In the genomic region with DNA sequence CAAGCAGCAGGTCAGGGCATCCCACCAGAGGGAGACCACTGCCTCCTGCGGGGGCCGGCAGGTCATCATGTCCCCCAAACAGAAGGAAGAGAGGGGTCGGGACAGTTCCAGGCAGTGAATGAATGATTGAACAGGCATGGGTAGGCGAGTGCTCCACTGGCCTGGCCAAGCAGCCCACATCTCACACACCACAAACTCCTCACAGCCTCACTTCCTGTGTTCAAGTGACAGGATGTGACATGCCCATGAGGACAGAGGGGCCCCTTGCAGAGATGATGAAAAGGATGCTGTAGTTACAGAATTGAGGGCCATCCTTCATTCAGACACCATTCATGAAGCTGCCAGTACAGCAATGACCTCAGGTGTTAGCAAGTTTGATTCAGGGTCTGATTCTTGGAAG, we compare ENCODE assay signal across 8 cellular contexts. TPM values are rescaled to one million over a fixed set of nuclear protein-coding genes. Genes with fewer than 3 reads are reported as not detected.
DNase-seq lines count a peak whose midpoint lies in the region; ATAC-seq and TF ChIP-seq lines count a peak whose summit lies in the region.

No MANE protein-coding gene starts in this region.

- H3K9me3 Mint-ChIP-seq in stimulated activated effector memory CD8-positive, alpha-beta T cell treated with anti-CD3 and anti-CD28 coated beads, Interleukin-12 subunit alpha, Interleukin-12 subunit beta, amount 100 ng/mL, for 72 hours: no peaks in the 10 kb centered on the region

- in situ Hi-C loops in brain microvascular endothelial cell (cut with HindIII; ENCODE audit: low pct_ligation_motif_present, low sequenced_read_pairs): no loop called here

- peak overlapping the region; percentile 77 for H3K4me3 Mint-ChIP-seq in stimulated activated effector memory CD8-positive, alpha-beta T cell treated with anti-CD3 and anti-CD28 coated beads, Interleukin-12 subunit alpha, Interleukin-12 subunit beta, amount 100 ng/mL, for 72 hours

- peak; percentile 51 for ATAC-seq in HG03521 (IDR thresholded peaks at IDR 0.05; ENCODE audit: unreplicated experiment)
- peak; percentile 90 for ATAC-seq in stimulated activated effector memory CD8-positive, alpha-beta T cell treated with anti-CD3 and anti-CD28 coated beads, Interleukin-12 subunit alpha, Interleukin-12 subunit beta, amount 100 ng/mL, for 72 hours
- ATAC-seq in gastroesophageal sphincter: no peak

- no peak for TF ChIP-seq CTCF in brain microvascular endothelial cell (IDR thresholded peaks at IDR 0.05; ENCODE audit: low read depth, low read length, missing control alignments)
- no peak for TF ChIP-seq CTCF in gastroesophageal sphincter (IDR thresholded peaks at IDR 0.05)

- DNase-seq in activated CD4-positive, alpha-beta T cell treated with anti-CD3 and anti-CD28 coated beads for 48 hours: peak; percentile 65
- no peak for DNase-seq in activated CD4-positive, alpha-beta T cell treated with anti-CD3 and anti-CD28 coated beads, Interleukin-2, amount 50 U/mL, for 1 hour
- DNase-seq in activated T-helper 1 cell treated with Interleukin-2 at 50 U/mL for 16 hours (ENCODE audit: low read depth): peak; percentile 16
- peak; percentile 35 to 79 for DNase-seq in stimulated activated effector memory CD8-positive, alpha-beta T cell treated with anti-CD3 and anti-CD28 coated beads, Interleukin-12 subunit alpha, Interleukin-12 subunit beta, amount 100 ng/mL, for 72 hours (ENCODE audit: low spot score in 2 of 2)
- no peak for DNase-seq in superior temporal gyrus (ENCODE audit: extremely low spot score)
- no peak for DNase-seq in brain microvascular endothelial cell

- 60 to 100% methylated on average over 1 to 2 of the region's 4 CpGs for WGBS in gastroesophageal sphincter (ENCODE audit: low coverage in 1 of 2), 2 donors

- no peaks in the 10 kb centered on the region for H3K36me3 ChIP-seq in brain microvascular endothelial cell (replicated peaks)
- no peaks in the 10 kb centered on the region for H3K36me3 ChIP-seq in gastroesophageal sphincter

- peaks cover 11% of the 10 kb centered on the region for H3K36me3 Mint-ChIP-seq in stimulated activated effector memory CD8-positive, alpha-beta T cell treated with anti-CD3 and anti-CD28 coated beads, Interleukin-12 subunit alpha, Interleukin-12 subunit beta, amount 100 ng/mL, for 72 hours

- H3K4me3 ChIP-seq in brain microvascular endothelial cell (ENCODE audit: low read depth, low read length) (no peak overlapping the region), gastroesophageal sphincter (no peak overlapping the region)

- H3K27me3 ChIP-seq in brain microvascular endothelial cell (replicated peaks): peaks cover 27% of the 10 kb centered on the region
- H3K27me3 ChIP-seq in gastroesophageal sphincter: peaks cover 30% of the 10 kb centered on the region

- TF ChIP-seq EP300 in gastroesophageal sphincter (IDR thresholded peaks at IDR 0.05): no peak

- no peak for TF ChIP-seq POLR2A in gastroesophageal sphincter (IDR thresholded peaks at IDR 0.05)

- no peaks in the 10 kb centered on the region for H3K9me3 ChIP-seq in gastroesophageal sphincter

- peaks cover 55% of the 10 kb centered on the region for H3K4me1 Mint-ChIP-seq in stimulated activated effector memory CD8-positive, alpha-beta T cell treated with anti-CD3 and anti-CD28 coated beads, Interleukin-12 subunit alpha, Interleukin-12 subunit beta, amount 100 ng/mL, for 72 hours

- H3K4me1 ChIP-seq in gastroesophageal sphincter: peaks cover 0 to 22% (median 10%) of the 10 kb centered on the region in 3 donors

- H3K27ac ChIP-seq in brain microvascular endothelial cell: no peak overlapping the region
- H3K27ac ChIP-seq in gastroesophageal sphincter: no peak overlapping the region

- H3K27ac Mint-ChIP-seq in stimulated activated effector memory CD8-positive, alpha-beta T cell treated with anti-CD3 and anti-CD28 coated beads, Interleukin-12 subunit alpha, Interleukin-12 subunit beta, amount 100 ng/mL, for 72 hours: peak overlapping the region; percentile 95

RNA-seq across cellular contexts. Expression of gene IQSEC1, which starts 3.7 kb away (rescaled TPM):
- total RNA-seq in gastroesophageal sphincter: 100 to 1,000 TPM in 1 of 4 donors, 10 to 100 TPM in 3; 49.5 to 104 (median 61.7) TPM

Comparison
In these comparisons a context has a peak if more than half of its experiments do, and no peak if none do; other contexts are left out.
1. DNase-seq: peak in activated CD4-positive, alpha-beta T cell treated with anti-CD3 and anti-CD28 coated beads for 48 hours (single experiment), activated T-helper 1 cell treated with Interleukin-2 at 50 U/mL for 16 hours (single experiment) and stimulated activated effector memory CD8-positive, alpha-beta T cell treated with anti-CD3 and anti-CD28 coated beads, Interleukin-12 subunit alpha, Interleukin-12 subunit beta, amount 100 ng/mL, for 72 hours (2 of 2); none in activated CD4-positive, alpha-beta T cell treated with anti-CD3 and anti-CD28 coated beads, Interleukin-2, amount 50 U/mL, for 1 hour (single experiment), superior temporal gyrus (single experiment) and brain microvascular endothelial cell (single experiment).